1 cellular context compared by ENCODE assay signal in genomic region chr17:49465352-49465751, GRCh38.
TF ChIP-seq lines count a peak whose summit lies in the region.

No MANE protein-coding gene starts in this region.

TF ChIP-seq in H1, 55 proteins besides CTCF, POLR2A, EP300 and RAD21 (continued from another document):
- TF ChIP-seq USF2 (IDR thresholded peaks at IDR 0.05; ENCODE audit: low read length) (no peak), SP4 (IDR thresholded peaks at IDR 0.05; ENCODE audit: low read length) (no peak), POLR2AphosphoS5 (IDR thresholded peaks at IDR 0.05; ENCODE audit: low read depth, low read length) (no peak), BCL11A (IDR thresholded peaks at IDR 0.05; ENCODE audit: low read depth in 2 of 2, low read length in 2 of 2) (no peak), CEBPB (IDR thresholded peaks at IDR 0.05; ENCODE audit: low read depth, low read length) (no peak)
- TF ChIP-seq, protein P1, sequence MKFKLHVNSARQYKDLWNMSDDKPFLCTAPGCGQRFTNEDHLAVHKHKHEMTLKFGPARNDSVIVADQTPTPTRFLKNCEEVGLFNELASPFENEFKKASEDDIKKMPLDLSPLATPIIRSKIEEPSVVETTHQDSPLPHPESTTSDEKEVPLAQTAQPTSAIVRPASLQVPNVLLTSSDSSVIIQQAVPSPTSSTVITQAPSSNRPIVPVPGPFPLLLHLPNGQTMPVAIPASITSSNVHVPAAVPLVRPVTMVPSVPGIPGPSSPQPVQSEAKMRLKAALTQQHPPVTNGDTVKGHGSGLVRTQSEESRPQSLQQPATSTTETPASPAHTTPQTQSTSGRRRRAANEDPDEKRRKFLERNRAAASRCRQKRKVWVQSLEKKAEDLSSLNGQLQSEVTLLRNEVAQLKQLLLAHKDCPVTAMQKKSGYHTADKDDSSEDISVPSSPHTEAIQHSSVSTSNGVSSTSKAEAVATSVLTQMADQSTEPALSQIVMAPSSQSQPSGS (IDR thresholded peaks at IDR 0.05; ENCODE audit: low read length), result no peak
- TF ChIP-seq, protein P2, sequence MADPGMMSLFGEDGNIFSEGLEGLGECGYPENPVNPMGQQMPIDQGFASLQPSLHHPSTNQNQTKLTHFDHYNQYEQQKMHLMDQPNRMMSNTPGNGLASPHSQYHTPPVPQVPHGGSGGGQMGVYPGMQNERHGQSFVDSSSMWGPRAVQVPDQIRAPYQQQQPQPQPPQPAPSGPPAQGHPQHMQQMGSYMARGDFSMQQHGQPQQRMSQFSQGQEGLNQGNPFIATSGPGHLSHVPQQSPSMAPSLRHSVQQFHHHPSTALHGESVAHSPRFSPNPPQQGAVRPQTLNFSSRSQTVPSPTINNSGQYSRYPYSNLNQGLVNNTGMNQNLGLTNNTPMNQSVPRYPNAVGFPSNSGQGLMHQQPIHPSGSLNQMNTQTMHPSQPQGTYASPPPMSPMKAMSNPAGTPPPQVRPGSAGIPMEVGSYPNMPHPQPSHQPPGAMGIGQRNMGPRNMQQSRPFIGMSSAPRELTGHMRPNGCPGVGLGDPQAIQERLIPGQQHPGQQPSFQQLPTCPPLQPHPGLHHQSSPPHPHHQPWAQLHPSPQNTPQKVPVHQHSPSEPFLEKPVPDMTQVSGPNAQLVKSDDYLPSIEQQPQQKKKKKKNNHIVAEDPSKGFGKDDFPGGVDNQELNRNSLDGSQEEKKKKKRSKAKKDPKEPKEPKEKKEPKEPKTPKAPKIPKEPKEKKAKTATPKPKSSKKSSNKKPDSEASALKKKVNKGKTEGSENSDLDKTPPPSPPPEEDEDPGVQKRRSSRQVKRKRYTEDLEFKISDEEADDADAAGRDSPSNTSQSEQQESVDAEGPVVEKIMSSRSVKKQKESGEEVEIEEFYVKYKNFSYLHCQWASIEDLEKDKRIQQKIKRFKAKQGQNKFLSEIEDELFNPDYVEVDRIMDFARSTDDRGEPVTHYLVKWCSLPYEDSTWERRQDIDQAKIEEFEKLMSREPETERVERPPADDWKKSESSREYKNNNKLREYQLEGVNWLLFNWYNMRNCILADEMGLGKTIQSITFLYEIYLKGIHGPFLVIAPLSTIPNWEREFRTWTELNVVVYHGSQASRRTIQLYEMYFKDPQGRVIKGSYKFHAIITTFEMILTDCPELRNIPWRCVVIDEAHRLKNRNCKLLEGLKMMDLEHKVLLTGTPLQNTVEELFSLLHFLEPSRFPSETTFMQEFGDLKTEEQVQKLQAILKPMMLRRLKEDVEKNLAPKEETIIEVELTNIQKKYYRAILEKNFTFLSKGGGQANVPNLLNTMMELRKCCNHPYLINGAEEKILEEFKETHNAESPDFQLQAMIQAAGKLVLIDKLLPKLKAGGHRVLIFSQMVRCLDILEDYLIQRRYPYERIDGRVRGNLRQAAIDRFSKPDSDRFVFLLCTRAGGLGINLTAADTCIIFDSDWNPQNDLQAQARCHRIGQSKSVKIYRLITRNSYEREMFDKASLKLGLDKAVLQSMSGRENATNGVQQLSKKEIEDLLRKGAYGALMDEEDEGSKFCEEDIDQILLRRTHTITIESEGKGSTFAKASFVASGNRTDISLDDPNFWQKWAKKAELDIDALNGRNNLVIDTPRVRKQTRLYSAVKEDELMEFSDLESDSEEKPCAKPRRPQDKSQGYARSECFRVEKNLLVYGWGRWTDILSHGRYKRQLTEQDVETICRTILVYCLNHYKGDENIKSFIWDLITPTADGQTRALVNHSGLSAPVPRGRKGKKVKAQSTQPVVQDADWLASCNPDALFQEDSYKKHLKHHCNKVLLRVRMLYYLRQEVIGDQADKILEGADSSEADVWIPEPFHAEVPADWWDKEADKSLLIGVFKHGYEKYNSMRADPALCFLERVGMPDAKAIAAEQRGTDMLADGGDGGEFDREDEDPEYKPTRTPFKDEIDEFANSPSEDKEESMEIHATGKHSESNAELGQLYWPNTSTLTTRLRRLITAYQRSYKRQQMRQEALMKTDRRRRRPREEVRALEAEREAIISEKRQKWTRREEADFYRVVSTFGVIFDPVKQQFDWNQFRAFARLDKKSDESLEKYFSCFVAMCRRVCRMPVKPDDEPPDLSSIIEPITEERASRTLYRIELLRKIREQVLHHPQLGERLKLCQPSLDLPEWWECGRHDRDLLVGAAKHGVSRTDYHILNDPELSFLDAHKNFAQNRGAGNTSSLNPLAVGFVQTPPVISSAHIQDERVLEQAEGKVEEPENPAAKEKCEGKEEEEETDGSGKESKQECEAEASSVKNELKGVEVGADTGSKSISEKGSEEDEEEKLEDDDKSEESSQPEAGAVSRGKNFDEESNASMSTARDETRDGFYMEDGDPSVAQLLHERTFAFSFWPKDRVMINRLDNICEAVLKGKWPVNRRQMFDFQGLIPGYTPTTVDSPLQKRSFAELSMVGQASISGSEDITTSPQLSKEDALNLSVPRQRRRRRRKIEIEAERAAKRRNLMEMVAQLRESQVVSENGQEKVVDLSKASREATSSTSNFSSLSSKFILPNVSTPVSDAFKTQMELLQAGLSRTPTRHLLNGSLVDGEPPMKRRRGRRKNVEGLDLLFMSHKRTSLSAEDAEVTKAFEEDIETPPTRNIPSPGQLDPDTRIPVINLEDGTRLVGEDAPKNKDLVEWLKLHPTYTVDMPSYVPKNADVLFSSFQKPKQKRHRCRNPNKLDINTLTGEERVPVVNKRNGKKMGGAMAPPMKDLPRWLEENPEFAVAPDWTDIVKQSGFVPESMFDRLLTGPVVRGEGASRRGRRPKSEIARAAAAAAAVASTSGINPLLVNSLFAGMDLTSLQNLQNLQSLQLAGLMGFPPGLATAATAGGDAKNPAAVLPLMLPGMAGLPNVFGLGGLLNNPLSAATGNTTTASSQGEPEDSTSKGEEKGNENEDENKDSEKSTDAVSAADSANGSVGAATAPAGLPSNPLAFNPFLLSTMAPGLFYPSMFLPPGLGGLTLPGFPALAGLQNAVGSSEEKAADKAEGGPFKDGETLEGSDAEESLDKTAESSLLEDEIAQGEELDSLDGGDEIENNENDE (IDR thresholded peaks at IDR 0.05; ENCODE audit: insufficient replicate concordance, low read length), result no peak
TF ChIP-seq in H1: peak in this region for 0.
